ENCODE assay signal across 2 cellular contexts in the genomic region with DNA sequence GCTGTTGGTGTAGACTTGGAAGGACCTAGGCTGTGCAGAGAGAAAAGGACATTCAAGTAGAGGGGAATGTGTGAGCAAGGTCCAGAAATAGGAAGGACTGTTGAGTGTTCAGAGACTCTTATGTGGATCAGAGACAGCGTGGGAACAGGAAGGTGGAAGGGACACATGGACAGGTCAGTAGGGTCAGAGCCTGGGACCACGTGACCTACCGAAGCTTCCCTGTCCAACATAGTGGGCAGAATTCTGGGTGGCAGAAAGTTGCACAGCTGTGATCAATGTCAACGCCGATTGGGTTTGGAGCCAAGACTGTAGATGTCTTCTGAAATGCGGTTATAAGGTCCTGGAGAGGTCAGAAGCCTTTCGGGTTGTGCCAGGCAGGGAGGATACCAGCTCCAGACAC.
TF ChIP-seq lines count a peak whose summit lies in the region.

No MANE protein-coding gene starts in this region.

TF ChIP-seq in HepG2, 621 proteins besides CTCF, POLR2A, EP300 and RAD21 (continued from another document):
- TF ChIP-seq, protein P1, sequence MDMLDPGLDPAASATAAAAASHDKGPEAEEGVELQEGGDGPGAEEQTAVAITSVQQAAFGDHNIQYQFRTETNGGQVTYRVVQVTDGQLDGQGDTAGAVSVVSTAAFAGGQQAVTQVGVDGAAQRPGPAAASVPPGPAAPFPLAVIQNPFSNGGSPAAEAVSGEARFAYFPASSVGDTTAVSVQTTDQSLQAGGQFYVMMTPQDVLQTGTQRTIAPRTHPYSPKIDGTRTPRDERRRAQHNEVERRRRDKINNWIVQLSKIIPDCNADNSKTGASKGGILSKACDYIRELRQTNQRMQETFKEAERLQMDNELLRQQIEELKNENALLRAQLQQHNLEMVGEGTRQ (IDR thresholded peaks at IDR 0.05; ENCODE audit: low read depth, low read length) = peak; percentile 14; the same call in 1 of the 2 replicates
- TF ChIP-seq, protein P1 (CRISPR knock-in tag; IDR thresholded peaks at IDR 0.05; ENCODE audit: borderline replicate concordance) = no peak
- TF ChIP-seq, protein P2, sequence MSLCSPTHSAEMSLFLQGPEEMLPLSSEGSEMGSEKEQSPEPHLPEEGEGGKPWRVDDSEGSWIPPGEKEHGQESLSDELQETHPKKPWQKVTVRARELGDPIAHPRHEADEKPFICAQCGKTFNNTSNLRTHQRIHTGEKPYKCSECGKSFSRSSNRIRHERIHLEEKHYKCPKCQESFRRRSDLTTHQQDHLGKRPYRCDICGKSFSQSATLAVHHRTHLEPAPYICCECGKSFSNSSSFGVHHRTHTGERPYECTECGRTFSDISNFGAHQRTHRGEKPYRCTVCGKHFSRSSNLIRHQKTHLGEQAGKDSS (CRISPR knock-in tag; IDR thresholded peaks at IDR 0.05; ENCODE audit: borderline replicate concordance, low read depth) = no peak

TF ChIP-seq in K562, 482 proteins besides CTCF, POLR2A, EP300 and RAD21 (continued from another document):
- TF ChIP-seq MEIS2 (IDR thresholded peaks at IDR 0.05; ENCODE audit: partially characterized antibody) = no peak
